In the genomic region with DNA sequence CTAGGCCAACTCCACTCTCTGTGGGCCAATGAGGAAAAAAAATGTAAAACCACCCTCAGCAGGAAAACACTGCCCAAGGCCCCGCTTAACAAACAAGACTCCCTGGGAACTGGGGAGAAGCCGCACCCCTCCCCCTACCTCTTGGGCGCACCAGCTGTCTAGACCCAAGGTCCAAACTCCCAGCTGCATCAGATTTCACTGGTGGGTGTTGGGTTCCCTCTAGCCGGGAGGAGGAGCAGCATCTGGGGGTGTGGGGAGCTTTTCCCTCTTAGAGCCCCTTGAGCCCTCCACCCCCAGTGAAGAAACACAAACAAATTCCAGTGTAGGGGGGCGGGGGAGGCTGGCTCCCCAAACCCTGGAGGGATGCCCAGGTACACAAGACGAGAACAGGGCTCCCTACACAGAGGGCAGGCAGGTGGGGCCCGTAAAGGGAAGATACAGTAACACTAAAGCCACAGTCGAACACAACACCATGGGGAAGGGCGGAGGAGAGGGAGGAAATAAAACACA, we compare ENCODE assay signal across 13 cellular contexts.
DNase-seq lines count a peak whose midpoint lies in the region; ATAC-seq and TF ChIP-seq lines count a peak whose summit lies in the region.
"Had no signal": no experiment of that assay in that cellular context is flagged by ENCODE, and none has a peak within 500 bp of the region (broad histone marks: within the 10 kb centered on the region; RNA-seq: fewer than 3 reads in every experiment).

No MANE protein-coding gene starts in this region.

- intact Hi-C loops in mucosa of descending colon (cut with DNase I, micrococcal nuclease), result loop anchor here (10.0 kb wide), 2 partner anchors 59 to 71 kb away; no protein-coding TSS in a partner anchor

- peaks cover 27% of the 10 kb centered on the region for H3K4me1 Mint-ChIP-seq in WTC11
- no peaks in the 10 kb centered on the region for H3K4me1 Mint-ChIP-seq in activated T-cell treated with anti-CD3 and anti-CD28 coated beads, Interleukin-2, amount 50 U/mL, for 4 hours (ENCODE audit: low read depth)
- H3K4me1 Mint-ChIP-seq: stimulated activated effector memory CD8-positive, alpha-beta T cell treated with anti-CD3 and anti-CD28 coated beads, Interleukin-12 subunit alpha, Interleukin-12 subunit beta, amount 100 ng/mL, for 72 hours had no signal

- peak overlapping the region; percentile 70; the same call in 1 of the 2 replicates for H3K27ac Mint-ChIP-seq in WTC11
- H3K27ac Mint-ChIP-seq: stimulated activated effector memory CD8-positive, alpha-beta T cell treated with anti-CD3 and anti-CD28 coated beads, Interleukin-12 subunit alpha, Interleukin-12 subunit beta, amount 100 ng/mL, for 72 hours had no signal

- CTCF ChIA-PET in WTC11 (lab: Charles Lee), result interaction anchor here (0.7 to 2.7 kb wide), 17 partner anchors 9 to 1030 kb away, joined by 3 to 20 read pairs (median 4); partner anchors contain the start of gene NECTIN1

- H3K36me3 ChIP-seq in mucosa of descending colon (ENCODE audit: low read depth), result no peaks in the 10 kb centered on the region

- H3K9me3 ChIP-seq in mucosa of descending colon, result no peaks in the 10 kb centered on the region
- H3K9me3 ChIP-seq: psoas muscle had no signal

- H3K4me1 ChIP-seq in mucosa of descending colon (ENCODE audit: low read depth), result peaks cover 4% of the 10 kb centered on the region

- POLR2A ChIA-PET in WTC11 (lab: Charles Lee), result no interaction called here

- H3K36me3 Mint-ChIP-seq in WTC11, result peaks cover 10% of the 10 kb centered on the region; the same call in 1 of the 2 replicates
- no peaks in the 10 kb centered on the region for H3K36me3 Mint-ChIP-seq in activated T-cell treated with anti-CD3 and anti-CD28 coated beads, Interleukin-2, amount 50 U/mL, for 4 hours (ENCODE audit: insufficient read depth)

- no peak overlapping the region for H3K4me3 Mint-ChIP-seq in WTC11
- H3K4me3 Mint-ChIP-seq in activated T-cell treated with anti-CD3 and anti-CD28 coated beads, Interleukin-2, amount 50 U/mL, for 4 hours, result no peak overlapping the region
- H3K4me3 Mint-ChIP-seq: stimulated activated effector memory CD8-positive, alpha-beta T cell treated with anti-CD3 and anti-CD28 coated beads, Interleukin-12 subunit alpha, Interleukin-12 subunit beta, amount 100 ng/mL, for 72 hours had no signal

- TF ChIP-seq CTCF in WTC11 (IDR thresholded peaks at IDR 0.05) (no peak), mucosa of descending colon (IDR thresholded peaks at IDR 0.05) (no peak)

- no peaks in the 10 kb centered on the region for H3K27me3 Mint-ChIP-seq in WTC11 (ENCODE audit: low read depth)
- no peaks in the 10 kb centered on the region for H3K27me3 Mint-ChIP-seq in activated T-cell treated with anti-CD3 and anti-CD28 coated beads, Interleukin-2, amount 50 U/mL, for 4 hours (ENCODE audit: low read depth)

- DNase-seq in COLO668 (lab: John Stamatoyannopoulos, UW; ENCODE audit: unreplicated experiment), result peak; percentile 86
- DNase-seq in NCI-H1105 (lab: John Stamatoyannopoulos, UW), result peak; percentile 63
- peak; percentile 61 for DNase-seq in WTC11 (ENCODE audit: low spot score)
- DNase-seq in mucosa of descending colon, result no peak
- no peak for DNase-seq in HuH-7.5 (ENCODE audit: low spot score)
- no peak for DNase-seq in OCI-M2 (lab: John Stamatoyannopoulos, UW; ENCODE audit: unreplicated experiment)
- DNase-seq in activated T-cell treated with anti-CD3 and anti-CD28 coated beads, Interleukin-2, amount 50 U/mL, for 4 hours, result no peak
- DNase-seq in stimulated activated CD8-positive, alpha-beta memory T cell treated with anti-CD3 and anti-CD28 coated beads, Interleukin-4, amount 100 ng/mL, for 48 hours, result no peak
- DNase-seq: EL; psoas muscle; stimulated activated CD4-positive, alpha-beta T cell treated with anti-CD3 and anti-CD28 coated beads, Interleukin-2, amount 100 ng/mL, for 48 hours had no signal

- peak; percentile 10; the same call in 1 of the 2 replicates for ATAC-seq in WTC11
- peak; percentile 50 for ATAC-seq in mucosa of descending colon
- no peak for ATAC-seq in activated T-cell treated with anti-CD3 and anti-CD28 coated beads, Interleukin-2, amount 50 U/mL, for 4 hours
- ATAC-seq: psoas muscle; stimulated activated effector memory CD8-positive, alpha-beta T cell treated with anti-CD3 and anti-CD28 coated beads, Interleukin-12 subunit alpha, Interleukin-12 subunit beta, amount 100 ng/mL, for 72 hours had no signal

- H3K9me3 Mint-ChIP-seq in WTC11, result no peaks in the 10 kb centered on the region
- no peaks in the 10 kb centered on the region for H3K9me3 Mint-ChIP-seq in activated T-cell treated with anti-CD3 and anti-CD28 coated beads, Interleukin-2, amount 50 U/mL, for 4 hours
- H3K9me3 Mint-ChIP-seq: stimulated activated effector memory CD8-positive, alpha-beta T cell treated with anti-CD3 and anti-CD28 coated beads, Interleukin-12 subunit alpha, Interleukin-12 subunit beta, amount 100 ng/mL, for 72 hours had no signal

- H3K4me3 ChIP-seq in mucosa of descending colon, result no peak overlapping the region
- H3K4me3 ChIP-seq: psoas muscle, SK-N-MC had no signal

TF ChIP-seq in WTC11, 78 proteins besides CTCF, POLR2A, EP300 and RAD21:
- TF ChIP-seq SMAD4 (CRISPR knock-in tag; IDR thresholded peaks at IDR 0.05), result no peak
- TF ChIP-seq TCF7 (CRISPR knock-in tag; IDR thresholded peaks at IDR 0.05; ENCODE audit: low read depth), result no peak
- no peak for TF ChIP-seq ELF4 (CRISPR knock-in tag; IDR thresholded peaks at IDR 0.05; ENCODE audit: low read depth)
- no peak for TF ChIP-seq IRF2 (CRISPR knock-in tag; IDR thresholded peaks at IDR 0.05; ENCODE audit: borderline replicate concordance, low read depth)
- no peak for TF ChIP-seq TEAD1 (CRISPR knock-in tag; IDR thresholded peaks at IDR 0.05)
- no peak for TF ChIP-seq TEAD4 (CRISPR knock-in tag; IDR thresholded peaks at IDR 0.05)
- TF ChIP-seq HMGA2 (CRISPR knock-in tag; IDR thresholded peaks at IDR 0.05), result no peak
- TF ChIP-seq MXD4 (CRISPR knock-in tag; IDR thresholded peaks at IDR 0.05; ENCODE audit: borderline replicate concordance), result no peak

Comparison
In these comparisons a context has a peak if more than half of its experiments do, and no peak if none do; other contexts are left out.
1. DNase-seq: peak in COLO668 (single experiment), NCI-H1105 (single experiment) and WTC11 (single experiment); none in mucosa of descending colon (0 of 3), HuH-7.5 (single experiment), OCI-M2 (single experiment), activated T-cell treated with anti-CD3 and anti-CD28 coated beads, Interleukin-2, amount 50 U/mL, for 4 hours (single experiment) and stimulated activated CD8-positive, alpha-beta memory T cell treated with anti-CD3 and anti-CD28 coated beads, Interleukin-4, amount 100 ng/mL, for 48 hours (single experiment).
2. ATAC-seq: peak in WTC11 (single experiment) and mucosa of descending colon (single experiment); none in activated T-cell treated with anti-CD3 and anti-CD28 coated beads, Interleukin-2, amount 50 U/mL, for 4 hours (0 of 2).